Comparison of ENCODE assay signal across 37 cellular contexts in the genomic region with DNA sequence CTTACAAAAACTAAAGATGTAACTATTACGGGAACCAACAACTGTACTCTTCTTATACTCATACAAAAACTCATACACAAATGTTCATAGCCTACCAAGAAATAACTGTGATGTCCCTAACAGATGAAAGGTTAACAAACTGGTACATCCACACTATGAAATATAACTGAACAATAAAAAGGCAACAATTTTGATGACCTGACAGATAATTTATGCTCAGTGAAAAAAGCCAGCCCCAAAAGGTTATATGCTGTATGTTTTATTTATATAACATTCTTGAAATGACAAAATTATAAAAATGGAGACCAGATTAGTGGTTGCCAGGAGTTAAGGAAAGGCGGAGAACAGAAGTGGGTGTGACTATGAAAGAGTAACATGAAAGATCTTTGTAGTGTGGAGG.
"Had no signal": no experiment of that assay in that cellular context is flagged by ENCODE, and none has a peak within 500 bp of the region (broad histone marks: within the 10 kb centered on the region; RNA-seq: fewer than 3 reads in every experiment).

No MANE protein-coding gene starts in this region.

- FAIRE-seq: bronchial epithelial cell, TTC549 had no signal

- DNase-seq: activated B cell treated with CpG ODN at 0.5 μM for 24 hours; activated CD4-positive, alpha-beta memory T cell treated with anti-CD3 and anti-CD28 coated beads for 36 hours; activated CD4-positive, alpha-beta T cell treated with anti-CD3 and anti-CD28 coated beads for 4 hours; activated CD4-positive, alpha-beta T cell treated with anti-CD3 and anti-CD28 coated beads, Interleukin-2, amount 10 ng/mL, durations not matched to agents 24 days and 14 days; activated CD4-positive, alpha-beta T cell treated with anti-CD3 and anti-CD28 coated beads, Interleukin-2, amount 50 U/mL, for 1 hour; activated CD4-positive, alpha-beta T cell treated with anti-CD3 and anti-CD28 coated beads, Interleukin-2, amount 50 U/mL, for 4 hours; activated CD4-positive, CD25-positive, alpha-beta regulatory T cell treated with anti-CD3 and anti-CD28 coated beads, Interleukin-2, amount 50 U/mL, for 72 hours; activated CD8-positive, alpha-beta memory T cell treated with anti-CD3 and anti-CD28 coated beads, Interleukin-2, amount 50 U/mL, for 4 hours; activated CD8-positive, alpha-beta T cell treated with anti-CD3 and anti-CD28 coated beads for 36 hours; activated effector memory CD4-positive, alpha-beta T cell treated with anti-CD3 and anti-CD28 coated beads, Interleukin-2, amount 50 U/mL, for 16 hours; activated gamma-delta T cell treated with Interleukin-2 at 50 U/mL for 16 hours; activated naive CD4-positive, alpha-beta T cell treated with anti-CD3 and anti-CD28 coated beads, Interleukin-2, amount 50 U/mL, for 16 hours; activated naive CD4-positive, alpha-beta T cell treated with Interleukin-2 at 50 U/mL for 16 hours; activated naive CD8-positive, alpha-beta T cell treated with anti-CD3 and anti-CD28 coated beads for 36 hours; activated T-cell treated with anti-CD3 and anti-CD28 coated beads for 4 hours; activated T-cell treated with anti-CD3 and anti-CD28 coated beads, Interleukin-2, amount 50 U/mL, for 1 hour; activated T-cell treated with anti-CD3 and anti-CD28 coated beads, Interleukin-2, amount 50 U/mL, for 4 hours; activated T-cell treated with anti-CD3 and anti-CD28 coated beads, Interleukin-2, amount 50 U/mL, for 72 hours; adrenal gland; amniotic stem cell; anterior cingulate cortex; caudate nucleus; cerebellar nuclear complex; colonic mucosa; T-helper 2 cell; T-helper 9 cell had no signal

- H3K27me3 Mint-ChIP-seq: activated B cell treated with CpG ODN at 0.5 μM for 24 hours; activated CD4-positive, alpha-beta memory T cell treated with anti-CD3 and anti-CD28 coated beads for 36 hours; activated CD4-positive, alpha-beta T cell treated with anti-CD3 and anti-CD28 coated beads, Interleukin-2, amount 10 ng/mL, durations not matched to agents 24 days and 14 days; activated CD8-positive, alpha-beta T cell treated with anti-CD3 and anti-CD28 coated beads for 36 hours; activated naive CD8-positive, alpha-beta T cell treated with anti-CD3 and anti-CD28 coated beads for 36 hours; activated T-helper 17 cell treated with anti-CD3 and anti-CD28 coated beads, Interleukin-2, amount 50 U/mL, for 72 hours; brain; central memory CD8-positive, alpha-beta T cell had no signal

- H3K4me3 ChIP-seq: adrenal gland, ascending aorta, cardiac muscle cell, colonic mucosa had no signal

- ATAC-seq: activated CD8-positive, alpha-beta T cell treated with anti-CD3 and anti-CD28 coated beads for 36 hours; activated naive CD4-positive, alpha-beta T cell treated with anti-CD3 and anti-CD28 coated beads, Interleukin-2, amount 50 U/mL, for 72 hours; activated T-cell treated with anti-CD3 and anti-CD28 coated beads, Interleukin-2, amount 50 U/mL, for 4 hours; activated T-cell treated with anti-CD3 and anti-CD28 coated beads, Interleukin-2, amount 50 U/mL, for 72 hours; activated T-helper 17 cell treated with anti-CD3 and anti-CD28 coated beads, Interleukin-2, amount 50 U/mL, for 72 hours had no signal

- H3K9me3 ChIP-seq: adrenal gland, ascending aorta, colonic mucosa had no signal

- H3K27ac ChIP-seq: adrenal gland, ascending aorta, cardiac muscle cell, colonic mucosa, VCaP had no signal

- H3K27me3 ChIP-seq: adrenal gland, ascending aorta, cardiac muscle cell, colonic mucosa had no signal

- H3K4me1 Mint-ChIP-seq: activated B cell treated with CpG ODN at 0.5 μM for 24 hours, brain had no signal

- H3K4me3 Mint-ChIP-seq: activated B cell treated with CpG ODN at 0.5 μM for 24 hours; activated CD4-positive, alpha-beta memory T cell treated with anti-CD3 and anti-CD28 coated beads for 36 hours; activated CD4-positive, alpha-beta T cell treated with anti-CD3 and anti-CD28 coated beads, Interleukin-2, amount 10 ng/mL, durations not matched to agents 24 days and 14 days; activated CD8-positive, alpha-beta T cell treated with anti-CD3 and anti-CD28 coated beads for 36 hours; activated naive CD8-positive, alpha-beta T cell treated with anti-CD3 and anti-CD28 coated beads for 36 hours; activated T-cell treated with anti-CD3 and anti-CD28 coated beads, Interleukin-2, amount 50 U/mL, for 4 hours; activated T-cell treated with anti-CD3 and anti-CD28 coated beads, Interleukin-2, amount 50 U/mL, for 72 hours; activated T-helper 1 cell treated with anti-CD3 and anti-CD28 coated beads, Interleukin-12 subunit alpha, Interleukin-12 subunit beta, Interleukin-2, Interleukin-4 antibody, amounts not matched to agents 30 ng/mL and 10 ng/mL and 1 ng/mL, durations not matched to agents 14 hours and 24 hours and 36 hours; activated T-helper 17 cell treated with anti-CD3 and anti-CD28 coated beads, Interleukin-2, amount 50 U/mL, for 72 hours; brain; central memory CD8-positive, alpha-beta T cell; T-helper 2 cell treated with Interferon-gamma antibody and Interleukin-4, amounts not matched to agents 5 μg/mL and 100 μg/mL, for 36 hours had no signal

- H3K27ac Mint-ChIP-seq: activated B cell treated with CpG ODN at 0.5 μM for 24 hours; activated CD4-positive, alpha-beta memory T cell treated with anti-CD3 and anti-CD28 coated beads for 36 hours; activated CD4-positive, alpha-beta T cell treated with anti-CD3 and anti-CD28 coated beads, Interleukin-2, amount 10 ng/mL, durations not matched to agents 24 days and 14 days; activated CD8-positive, alpha-beta T cell treated with anti-CD3 and anti-CD28 coated beads for 36 hours; activated naive CD4-positive, alpha-beta T cell treated with anti-CD3 and anti-CD28 coated beads, Interleukin-2, amount 50 U/mL, for 72 hours; activated naive CD8-positive, alpha-beta T cell treated with anti-CD3 and anti-CD28 coated beads for 36 hours; activated T-cell treated with anti-CD3 and anti-CD28 coated beads, Interleukin-2, amount 50 U/mL, for 72 hours; activated T-helper 1 cell treated with anti-CD3 and anti-CD28 coated beads, Interleukin-12 subunit alpha, Interleukin-12 subunit beta, Interleukin-2, Interleukin-4 antibody, amounts not matched to agents 30 ng/mL and 10 ng/mL and 1 ng/mL, durations not matched to agents 14 hours and 24 hours and 36 hours; activated T-helper 17 cell treated with anti-CD3 and anti-CD28 coated beads, Interleukin-2, amount 50 U/mL, for 72 hours; brain; T-helper 2 cell treated with Interferon-gamma antibody and Interleukin-4, amounts not matched to agents 5 μg/mL and 100 μg/mL, for 36 hours had no signal

- H3K36me3 ChIP-seq: colonic mucosa had no signal

- H3K9me3 Mint-ChIP-seq: activated B cell treated with CpG ODN at 0.5 μM for 24 hours; activated CD4-positive, alpha-beta memory T cell treated with anti-CD3 and anti-CD28 coated beads for 36 hours; activated CD4-positive, alpha-beta T cell treated with anti-CD3 and anti-CD28 coated beads, Interleukin-2, amount 10 ng/mL, durations not matched to agents 24 days and 14 days; activated CD8-positive, alpha-beta T cell treated with anti-CD3 and anti-CD28 coated beads for 36 hours; activated naive CD4-positive, alpha-beta T cell treated with anti-CD3 and anti-CD28 coated beads, Interleukin-2, amount 50 U/mL, for 72 hours; activated naive CD8-positive, alpha-beta T cell treated with anti-CD3 and anti-CD28 coated beads for 36 hours; activated T-cell treated with anti-CD3 and anti-CD28 coated beads, Interleukin-2, amount 50 U/mL, for 4 hours; activated T-cell treated with anti-CD3 and anti-CD28 coated beads, Interleukin-2, amount 50 U/mL, for 72 hours; activated T-helper 1 cell treated with anti-CD3 and anti-CD28 coated beads, Interleukin-12 subunit alpha, Interleukin-12 subunit beta, Interleukin-2, Interleukin-4 antibody, amounts not matched to agents 30 ng/mL and 10 ng/mL and 1 ng/mL, durations not matched to agents 14 hours and 24 hours and 36 hours; activated T-helper 17 cell treated with anti-CD3 and anti-CD28 coated beads, Interleukin-2, amount 50 U/mL, for 72 hours; brain; central memory CD8-positive, alpha-beta T cell had no signal

- H3K4me1 ChIP-seq: adrenal gland, ascending aorta, colonic mucosa had no signal
